ENCODE assay signal across 1 cellular context in the genomic region with DNA sequence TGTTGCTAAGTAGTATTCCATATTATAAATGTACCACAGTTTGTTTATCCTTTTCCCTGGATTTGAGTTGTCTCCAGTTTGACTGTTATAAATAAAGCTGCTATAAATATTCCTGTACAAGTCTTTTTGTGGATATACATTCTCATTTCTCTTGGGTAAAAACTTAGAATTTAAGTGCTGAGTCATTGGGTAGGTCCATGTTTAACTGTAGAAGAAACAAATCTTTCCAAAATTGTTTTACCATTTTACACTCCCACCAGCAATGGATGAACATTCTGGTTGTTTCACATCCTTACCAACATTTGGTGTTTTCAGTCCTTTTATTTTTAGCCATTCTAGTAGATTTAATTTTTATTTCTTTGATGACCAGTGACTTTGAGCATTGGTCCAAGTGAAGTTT.
TF ChIP-seq lines count a peak whose summit lies in the region.

No MANE protein-coding gene starts in this region.

TF ChIP-seq in K562, 482 proteins besides CTCF, POLR2A, EP300 and RAD21 (continued from another document):
- no peak for TF ChIP-seq SREBF2 (CRISPR knock-in tag; IDR thresholded peaks at IDR 0.05)
